Comparison of ENCODE assay signal across 1 cellular context in the genomic region with DNA sequence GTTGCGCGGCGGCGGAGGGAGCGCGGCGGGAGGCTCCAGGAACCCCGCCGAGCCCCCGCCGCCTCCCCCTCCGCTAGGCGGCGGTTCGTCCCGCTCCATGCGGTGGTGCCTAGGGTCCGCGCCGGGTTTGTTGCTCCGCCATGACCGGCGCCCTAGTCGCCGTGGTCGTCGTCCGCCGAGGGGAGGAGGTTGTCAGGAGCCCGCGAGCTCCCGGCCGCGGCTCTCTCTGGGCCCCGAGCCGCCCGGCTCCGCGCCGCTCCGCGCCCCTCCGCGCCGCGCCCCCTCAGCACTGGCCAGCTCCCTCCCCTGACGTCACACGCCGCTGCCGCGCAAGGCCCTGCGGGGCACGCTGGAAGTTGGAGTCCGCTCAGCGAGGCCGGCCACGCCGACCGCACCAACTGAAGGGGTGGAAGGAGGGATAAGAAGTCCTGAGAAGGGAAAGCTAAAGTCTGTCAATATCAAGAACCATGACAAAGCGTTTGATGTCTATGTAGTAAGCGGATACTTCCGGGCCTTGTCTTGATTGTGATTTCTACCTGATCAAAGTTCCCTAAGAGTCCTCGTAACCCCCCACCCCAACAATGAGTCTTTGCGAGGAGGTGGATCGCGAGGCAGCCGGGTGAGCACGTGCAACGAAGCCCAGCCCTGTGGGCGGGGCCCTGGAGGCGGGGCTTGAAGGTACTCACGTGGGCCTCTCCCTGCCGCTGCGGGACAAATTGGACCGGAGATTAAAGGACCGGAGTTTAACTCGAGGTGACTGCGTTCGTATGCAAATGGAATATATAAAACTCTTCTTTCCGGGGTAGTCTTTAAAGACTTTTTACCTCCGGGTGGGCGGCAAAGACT.
TF ChIP-seq lines count a peak whose summit lies in the region.

A gene (minus strand): TSS at position 291 of the 846 bp plus-strand sequence.

TF ChIP-seq in HepG2, 621 proteins besides CTCF, POLR2A, EP300 and RAD21 (continued from another document and continues in another):
- TF ChIP-seq, protein P1, sequence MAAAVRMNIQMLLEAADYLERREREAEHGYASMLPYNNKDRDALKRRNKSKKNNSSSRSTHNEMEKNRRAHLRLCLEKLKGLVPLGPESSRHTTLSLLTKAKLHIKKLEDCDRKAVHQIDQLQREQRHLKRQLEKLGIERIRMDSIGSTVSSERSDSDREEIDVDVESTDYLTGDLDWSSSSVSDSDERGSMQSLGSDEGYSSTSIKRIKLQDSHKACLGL (CRISPR knock-in tag; IDR thresholded peaks at IDR 0.05) = peak; percentile 33; the same call in 1 of the 2 replicates
- TF ChIP-seq FIP1L1 (IDR thresholded peaks at IDR 0.05; ENCODE audit: borderline replicate concordance, insufficient read depth, low read depth, low read length) = no peak
- TF ChIP-seq ZNF577 (CRISPR knock-in tag; IDR thresholded peaks at IDR 0.05; ENCODE audit: borderline replicate concordance, low read depth) = no peak
- peak; percentile 11; the same call in 1 of the 2 replicates for TF ChIP-seq KDM5B (CRISPR knock-in tag; IDR thresholded peaks at IDR 0.05; ENCODE audit: borderline replicate concordance)
- peak; percentile 40; the same call in 1 of the 2 replicates for TF ChIP-seq SALL2 (CRISPR knock-in tag; IDR thresholded peaks at IDR 0.05)
- TF ChIP-seq ZNF570 (CRISPR knock-in tag; IDR thresholded peaks at IDR 0.05; ENCODE audit: borderline replicate concordance) = no peak
- peak; percentile 1; the same call in 1 of the 2 replicates for TF ChIP-seq ZNF124 (CRISPR knock-in tag; IDR thresholded peaks at IDR 0.05)
- TF ChIP-seq POLR2AphosphoS2 (IDR thresholded peaks at IDR 0.05; ENCODE audit: low read depth, low read length) = no peak
- peak; percentile 66; the same call in 1 of the 2 replicates for TF ChIP-seq NR2C2 (CRISPR knock-in tag; IDR thresholded peaks at IDR 0.05; ENCODE audit: borderline replicate concordance)
- no peak for TF ChIP-seq ZNF468 (CRISPR knock-in tag; IDR thresholded peaks at IDR 0.05)
- TF ChIP-seq, protein P2, sequence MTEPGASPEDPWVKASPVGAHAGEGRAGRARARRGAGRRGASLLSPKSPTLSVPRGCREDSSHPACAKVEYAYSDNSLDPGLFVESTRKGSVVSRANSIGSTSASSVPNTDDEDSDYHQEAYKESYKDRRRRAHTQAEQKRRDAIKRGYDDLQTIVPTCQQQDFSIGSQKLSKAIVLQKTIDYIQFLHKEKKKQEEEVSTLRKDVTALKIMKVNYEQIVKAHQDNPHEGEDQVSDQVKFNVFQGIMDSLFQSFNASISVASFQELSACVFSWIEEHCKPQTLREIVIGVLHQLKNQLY (CRISPR knock-in tag; IDR thresholded peaks at IDR 0.05) = peak; percentile 73; the same call in 1 of the 2 replicates
- peak; percentile 75 for TF ChIP-seq CBFB (CRISPR knock-in tag; IDR thresholded peaks at IDR 0.05)
- TF ChIP-seq, protein P3, sequence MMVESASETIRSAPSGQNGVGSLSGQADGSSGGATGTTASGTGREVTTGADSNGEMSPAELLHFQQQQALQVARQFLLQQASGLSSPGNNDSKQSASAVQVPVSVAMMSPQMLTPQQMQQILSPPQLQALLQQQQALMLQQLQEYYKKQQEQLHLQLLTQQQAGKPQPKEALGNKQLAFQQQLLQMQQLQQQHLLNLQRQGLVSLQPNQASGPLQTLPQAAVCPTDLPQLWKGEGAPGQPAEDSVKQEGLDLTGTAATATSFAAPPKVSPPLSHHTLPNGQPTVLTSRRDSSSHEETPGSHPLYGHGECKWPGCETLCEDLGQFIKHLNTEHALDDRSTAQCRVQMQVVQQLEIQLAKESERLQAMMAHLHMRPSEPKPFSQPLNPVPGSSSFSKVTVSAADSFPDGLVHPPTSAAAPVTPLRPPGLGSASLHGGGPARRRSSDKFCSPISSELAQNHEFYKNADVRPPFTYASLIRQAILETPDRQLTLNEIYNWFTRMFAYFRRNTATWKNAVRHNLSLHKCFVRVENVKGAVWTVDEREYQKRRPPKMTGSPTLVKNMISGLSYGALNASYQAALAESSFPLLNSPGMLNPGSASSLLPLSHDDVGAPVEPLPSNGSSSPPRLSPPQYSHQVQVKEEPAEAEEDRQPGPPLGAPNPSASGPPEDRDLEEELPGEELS (CRISPR knock-in tag; IDR thresholded peaks at IDR 0.05) = peak; percentile 26; the same call in 1 of the 2 replicates
- TF ChIP-seq, protein P4, sequence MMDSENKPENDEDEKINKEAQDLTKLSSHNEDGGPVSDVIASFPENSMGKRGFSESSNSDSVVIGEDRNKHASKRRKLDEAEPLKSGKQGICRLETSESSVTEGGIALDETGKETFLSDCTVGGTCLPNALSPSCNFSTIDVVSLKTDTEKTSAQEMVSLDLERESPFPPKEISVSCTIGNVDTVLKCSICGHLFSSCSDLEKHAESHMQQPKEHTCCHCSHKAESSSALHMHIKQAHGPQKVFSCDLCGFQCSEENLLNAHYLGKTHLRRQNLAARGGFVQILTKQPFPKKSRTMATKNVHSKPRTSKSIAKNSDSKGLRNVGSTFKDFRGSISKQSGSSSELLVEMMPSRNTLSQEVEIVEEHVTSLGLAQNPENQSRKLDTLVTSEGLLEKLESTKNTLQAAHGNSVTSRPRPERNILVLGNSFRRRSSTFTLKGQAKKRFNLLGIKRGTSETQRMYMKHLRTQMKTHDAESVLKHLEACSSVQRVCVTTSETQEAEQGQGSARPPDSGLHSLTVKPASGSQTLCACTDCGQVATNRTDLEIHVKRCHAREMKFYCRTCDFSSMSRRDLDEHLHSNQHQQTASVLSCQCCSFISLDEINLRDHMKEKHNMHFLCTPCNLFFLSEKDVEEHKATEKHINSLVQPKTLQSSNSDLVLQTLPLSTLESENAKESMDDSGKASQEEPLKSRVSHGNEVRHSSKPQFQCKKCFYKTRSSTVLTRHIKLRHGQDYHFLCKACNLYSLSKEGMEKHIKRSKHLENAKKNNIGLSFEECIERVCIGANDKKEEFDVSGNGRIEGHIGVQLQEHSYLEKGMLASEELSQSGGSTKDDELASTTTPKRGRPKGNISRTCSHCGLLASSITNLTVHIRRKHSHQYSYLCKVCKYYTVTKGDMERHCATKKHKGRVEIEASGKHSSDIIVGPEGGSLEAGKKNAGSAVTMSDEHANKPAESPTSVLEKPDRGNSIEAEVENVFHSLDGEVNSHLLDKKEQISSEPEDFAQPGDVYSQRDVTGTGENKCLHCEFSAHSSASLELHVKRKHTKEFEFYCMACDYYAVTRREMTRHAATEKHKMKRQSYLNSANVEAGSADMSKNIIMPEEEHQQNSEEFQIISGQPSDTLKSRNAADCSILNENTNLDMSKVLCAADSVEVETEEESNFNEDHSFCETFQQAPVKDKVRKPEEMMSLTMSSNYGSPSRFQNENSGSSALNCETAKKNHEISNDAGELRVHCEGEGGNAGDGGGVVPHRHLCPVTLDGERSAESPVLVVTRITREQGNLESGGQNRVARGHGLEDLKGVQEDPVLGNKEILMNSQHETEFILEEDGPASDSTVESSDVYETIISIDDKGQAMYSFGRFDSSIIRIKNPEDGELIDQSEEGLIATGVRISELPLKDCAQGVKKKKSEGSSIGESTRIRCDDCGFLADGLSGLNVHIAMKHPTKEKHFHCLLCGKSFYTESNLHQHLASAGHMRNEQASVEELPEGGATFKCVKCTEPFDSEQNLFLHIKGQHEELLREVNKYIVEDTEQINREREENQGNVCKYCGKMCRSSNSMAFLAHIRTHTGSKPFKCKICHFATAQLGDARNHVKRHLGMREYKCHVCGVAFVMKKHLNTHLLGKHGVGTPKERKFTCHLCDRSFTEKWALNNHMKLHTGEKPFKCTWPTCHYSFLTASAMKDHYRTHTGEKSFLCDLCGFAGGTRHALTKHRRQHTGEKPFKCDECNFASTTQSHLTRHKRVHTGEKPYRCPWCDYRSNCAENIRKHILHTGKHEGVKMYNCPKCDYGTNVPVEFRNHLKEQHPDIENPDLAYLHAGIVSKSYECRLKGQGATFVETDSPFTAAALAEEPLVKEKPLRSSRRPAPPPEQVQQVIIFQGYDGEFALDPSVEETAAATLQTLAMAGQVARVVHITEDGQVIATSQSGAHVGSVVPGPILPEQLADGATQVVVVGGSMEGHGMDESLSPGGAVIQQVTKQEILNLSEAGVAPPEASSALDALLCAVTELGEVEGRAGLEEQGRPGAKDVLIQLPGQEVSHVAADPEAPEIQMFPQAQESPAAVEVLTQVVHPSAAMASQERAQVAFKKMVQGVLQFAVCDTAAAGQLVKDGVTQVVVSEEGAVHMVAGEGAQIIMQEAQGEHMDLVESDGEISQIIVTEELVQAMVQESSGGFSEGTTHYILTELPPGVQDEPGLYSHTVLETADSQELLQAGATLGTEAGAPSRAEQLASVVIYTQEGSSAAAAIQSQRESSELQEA (CRISPR knock-in tag; IDR thresholded peaks at IDR 0.05; ENCODE audit: not compliant biosample characterization) = no peak
- no peak for TF ChIP-seq REPIN1 (CRISPR knock-in tag; IDR thresholded peaks at IDR 0.05; ENCODE audit: borderline replicate concordance, low read depth)
- peak; percentile 44; the same call in 1 of the 2 replicates for TF ChIP-seq KAT7 (CRISPR knock-in tag; IDR thresholded peaks at IDR 0.05; ENCODE audit: borderline replicate concordance)
- TF ChIP-seq, protein P5, sequence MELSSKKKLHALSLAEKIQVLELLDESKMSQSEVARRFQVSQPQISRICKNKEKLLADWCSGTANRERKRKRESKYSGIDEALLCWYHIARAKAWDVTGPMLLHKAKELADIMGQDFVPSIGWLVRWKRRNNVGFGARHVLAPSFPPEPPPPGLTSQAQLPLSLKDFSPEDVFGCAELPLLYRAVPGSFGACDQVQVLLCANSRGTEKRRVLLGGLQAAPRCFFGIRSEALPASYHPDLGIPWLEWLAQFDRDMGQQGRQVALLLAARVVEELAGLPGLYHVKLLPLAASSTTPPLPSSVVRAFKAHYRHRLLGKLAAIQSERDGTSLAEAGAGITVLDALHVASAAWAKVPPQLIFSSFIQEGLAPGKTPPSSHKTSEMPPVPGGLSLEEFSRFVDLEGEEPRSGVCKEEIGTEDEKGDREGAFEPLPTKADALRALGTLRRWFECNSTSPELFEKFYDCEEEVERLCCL (CRISPR knock-in tag; IDR thresholded peaks at IDR 0.05; ENCODE audit: borderline replicate concordance) = no peak
- TF ChIP-seq SMAD3 (CRISPR knock-in tag; IDR thresholded peaks at IDR 0.05) = peak; percentile 68; the same call in 1 of the 2 replicates
- TF ChIP-seq ZNF7 (CRISPR knock-in tag; IDR thresholded peaks at IDR 0.05) = no peak
- no peak for TF ChIP-seq ARHGAP35 (CRISPR knock-in tag; IDR thresholded peaks at IDR 0.05; ENCODE audit: borderline replicate concordance)
- TF ChIP-seq RNF2 (conservative IDR thresholded peaks at IDR 0.05; ENCODE audit: low read depth) = 0 out of 2 replicates have a peak, but pooled peaks have one; percentile 22
- no peak for TF ChIP-seq ZFP41 (CRISPR knock-in tag; IDR thresholded peaks at IDR 0.05; ENCODE audit: borderline replicate concordance)
- peak; percentile 66; the same call in 1 of the 2 replicates for TF ChIP-seq ISL2 (CRISPR knock-in tag; IDR thresholded peaks at IDR 0.05)
- no peak for TF ChIP-seq GTF2F1 (IDR thresholded peaks at IDR 0.05; ENCODE audit: low read length)
- TF ChIP-seq ZNF790 (CRISPR knock-in tag; IDR thresholded peaks at IDR 0.05; ENCODE audit: borderline replicate concordance) = no peak
- TF ChIP-seq ZNF775 (CRISPR knock-in tag; IDR thresholded peaks at IDR 0.05; ENCODE audit: borderline replicate concordance) = no peak
- TF ChIP-seq RFX5 (IDR thresholded peaks at IDR 0.05; ENCODE audit: low read depth, low read length) = no peak
- TF ChIP-seq, protein P6, sequence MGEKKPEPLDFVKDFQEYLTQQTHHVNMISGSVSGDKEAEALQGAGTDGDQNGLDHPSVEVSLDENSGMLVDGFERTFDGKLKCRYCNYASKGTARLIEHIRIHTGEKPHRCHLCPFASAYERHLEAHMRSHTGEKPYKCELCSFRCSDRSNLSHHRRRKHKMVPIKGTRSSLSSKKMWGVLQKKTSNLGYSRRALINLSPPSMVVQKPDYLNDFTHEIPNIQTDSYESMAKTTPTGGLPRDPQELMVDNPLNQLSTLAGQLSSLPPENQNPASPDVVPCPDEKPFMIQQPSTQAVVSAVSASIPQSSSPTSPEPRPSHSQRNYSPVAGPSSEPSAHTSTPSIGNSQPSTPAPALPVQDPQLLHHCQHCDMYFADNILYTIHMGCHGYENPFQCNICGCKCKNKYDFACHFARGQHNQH (CRISPR knock-in tag; IDR thresholded peaks at IDR 0.05) = peak; percentile 63; the same call in 1 of the 2 replicates
- TF ChIP-seq, protein P7, sequence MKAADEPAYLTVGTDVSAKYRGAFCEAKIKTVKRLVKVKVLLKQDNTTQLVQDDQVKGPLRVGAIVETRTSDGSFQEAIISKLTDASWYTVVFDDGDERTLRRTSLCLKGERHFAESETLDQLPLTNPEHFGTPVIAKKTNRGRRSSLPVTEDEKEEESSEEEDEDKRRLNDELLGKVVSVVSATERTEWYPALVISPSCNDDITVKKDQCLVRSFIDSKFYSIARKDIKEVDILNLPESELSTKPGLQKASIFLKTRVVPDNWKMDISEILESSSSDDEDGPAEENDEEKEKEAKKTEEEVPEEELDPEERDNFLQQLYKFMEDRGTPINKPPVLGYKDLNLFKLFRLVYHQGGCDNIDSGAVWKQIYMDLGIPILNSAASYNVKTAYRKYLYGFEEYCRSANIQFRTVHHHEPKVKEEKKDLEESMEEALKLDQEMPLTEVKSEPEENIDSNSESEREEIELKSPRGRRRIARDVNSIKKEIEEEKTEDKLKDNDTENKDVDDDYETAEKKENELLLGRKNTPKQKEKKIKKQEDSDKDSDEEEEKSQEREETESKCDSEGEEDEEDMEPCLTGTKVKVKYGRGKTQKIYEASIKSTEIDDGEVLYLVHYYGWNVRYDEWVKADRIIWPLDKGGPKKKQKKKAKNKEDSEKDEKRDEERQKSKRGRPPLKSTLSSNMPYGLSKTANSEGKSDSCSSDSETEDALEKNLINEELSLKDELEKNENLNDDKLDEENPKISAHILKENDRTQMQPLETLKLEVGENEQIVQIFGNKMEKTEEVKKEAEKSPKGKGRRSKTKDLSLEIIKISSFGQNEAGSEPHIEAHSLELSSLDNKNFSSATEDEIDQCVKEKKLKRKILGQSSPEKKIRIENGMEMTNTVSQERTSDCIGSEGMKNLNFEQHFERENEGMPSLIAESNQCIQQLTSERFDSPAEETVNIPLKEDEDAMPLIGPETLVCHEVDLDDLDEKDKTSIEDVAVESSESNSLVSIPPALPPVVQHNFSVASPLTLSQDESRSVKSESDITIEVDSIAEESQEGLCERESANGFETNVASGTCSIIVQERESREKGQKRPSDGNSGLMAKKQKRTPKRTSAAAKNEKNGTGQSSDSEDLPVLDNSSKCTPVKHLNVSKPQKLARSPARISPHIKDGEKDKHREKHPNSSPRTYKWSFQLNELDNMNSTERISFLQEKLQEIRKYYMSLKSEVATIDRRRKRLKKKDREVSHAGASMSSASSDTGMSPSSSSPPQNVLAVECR (CRISPR knock-in tag; IDR thresholded peaks at IDR 0.05; ENCODE audit: borderline replicate concordance) = peak; percentile 90
- peak; percentile 88; the same call in 1 of the 2 replicates for TF ChIP-seq RBAK (CRISPR knock-in tag; IDR thresholded peaks at IDR 0.05)
- TF ChIP-seq HDAC1 (CRISPR knock-in tag; IDR thresholded peaks at IDR 0.05) = peak; percentile 83
- peak; percentile 89 for TF ChIP-seq ATF1 (CRISPR knock-in tag; IDR thresholded peaks at IDR 0.05)
- peak; percentile 91 for TF ChIP-seq CREM (IDR thresholded peaks at IDR 0.05)
- TF ChIP-seq CREM (CRISPR knock-in tag; IDR thresholded peaks at IDR 0.05) = no peak
- no peak for TF ChIP-seq JUND (CRISPR knock-in tag; IDR thresholded peaks at IDR 0.05)
